Comparison of ENCODE assay signal across 1 cellular context in genomic region chr12:75744607-75745256, GRCh38.
TF ChIP-seq lines count a peak whose summit lies in the region.

No MANE protein-coding gene starts in this region.

TF ChIP-seq in GM23338, 12 proteins besides CTCF, POLR2A, EP300 and RAD21 (continued from another document):
- TF ChIP-seq EZH2phosphoT487 (IDR thresholded peaks at IDR 0.05; ENCODE audit: unreplicated experiment) = no peak
- TF ChIP-seq POLR2AphosphoS5 (IDR thresholded peaks at IDR 0.05; ENCODE audit: low read depth) = no peak
- TF ChIP-seq, protein P1, sequence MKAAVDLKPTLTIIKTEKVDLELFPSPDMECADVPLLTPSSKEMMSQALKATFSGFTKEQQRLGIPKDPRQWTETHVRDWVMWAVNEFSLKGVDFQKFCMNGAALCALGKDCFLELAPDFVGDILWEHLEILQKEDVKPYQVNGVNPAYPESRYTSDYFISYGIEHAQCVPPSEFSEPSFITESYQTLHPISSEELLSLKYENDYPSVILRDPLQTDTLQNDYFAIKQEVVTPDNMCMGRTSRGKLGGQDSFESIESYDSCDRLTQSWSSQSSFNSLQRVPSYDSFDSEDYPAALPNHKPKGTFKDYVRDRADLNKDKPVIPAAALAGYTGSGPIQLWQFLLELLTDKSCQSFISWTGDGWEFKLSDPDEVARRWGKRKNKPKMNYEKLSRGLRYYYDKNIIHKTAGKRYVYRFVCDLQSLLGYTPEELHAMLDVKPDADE (IDR thresholded peaks at IDR 0.05) = no peak
